20 cellular contexts compared by ENCODE assay signal in genomic region chr4:8343051-8343966, GRCh38.
A peak's percentile ranks its signal among the peaks of the same experiment; 100 is the strongest.
DNase-seq lines count a peak whose midpoint lies in the region; ATAC-seq and TF ChIP-seq lines count a peak whose summit lies in the region.
"Had no signal": no experiment of that assay in that cellular context is flagged by ENCODE, and none has a peak within 500 bp of the region (broad histone marks: within the 10 kb centered on the region; RNA-seq: fewer than 3 reads in every experiment).

No MANE protein-coding gene starts in this region.

- H3K36me3 Mint-ChIP-seq in activated T-cell treated with anti-CD3 and anti-CD28 coated beads, Interleukin-2, amount 50 U/mL, for 4 hours (ENCODE audit: insufficient read depth), result no peaks in the 10 kb centered on the region
- H3K36me3 Mint-ChIP-seq: activated naive CD8-positive, alpha-beta T cell treated with anti-CD3 and anti-CD28 coated beads for 36 hours; stimulated activated naive B cell treated with anti-CD40 and anti-IgM and Interleukin-4, amounts not matched to agents 10 μg/mL and 1 μg/mL and 100 μg/mL, for 72 hours had no signal

- intact Hi-C loops in left ventricle myocardium superior (cut with micrococcal nuclease) (no loop called here), uterus (cut with DNase I; ENCODE audit: low total_unique reads) (no loop called here)

- H3K9me3 ChIP-seq in osteoblast (ENCODE audit: low read depth, low read length) (no peaks in the 10 kb centered on the region), uterus (no peaks in the 10 kb centered on the region)
- H3K9me3 ChIP-seq: BE2C, pancreas, tibial artery had no signal

- no peaks in the 10 kb centered on the region for H3K79me2 ChIP-seq in osteoblast (ENCODE audit: insufficient read depth, low read length)

- ATAC-seq in activated T-cell treated with anti-CD3 and anti-CD28 coated beads, Interleukin-2, amount 50 U/mL, for 4 hours, result no peak
- peak; percentile 11 for ATAC-seq in left ventricle myocardium superior
- no peak for ATAC-seq in GM21529 (IDR thresholded peaks at IDR 0.05; ENCODE audit: unreplicated experiment)
- ATAC-seq: effector memory CD8-positive, alpha-beta T cell; pancreas; stimulated activated naive B cell treated with anti-CD40 and anti-IgM and Interleukin-4, amounts not matched to agents 10 μg/mL and 1 μg/mL and 100 μg/mL, for 72 hours had no signal

- H3K4me3 ChIP-seq in osteoblast (ENCODE audit: insufficient read depth, low read length) (no peak overlapping the region), uterus (no peak overlapping the region)
- H3K4me3 ChIP-seq: pancreas, tibial artery had no signal

- no peak for TF ChIP-seq POLR2A in uterus (IDR thresholded peaks at IDR 0.05)

- no peak overlapping the region for H2AFZ ChIP-seq in osteoblast (ENCODE audit: low read length)

- DNase-seq in activated T-cell treated with anti-CD3 and anti-CD28 coated beads, Interleukin-2, amount 50 U/mL, for 1 hour, result peak; percentile 8
- DNase-seq in activated T-cell treated with anti-CD3 and anti-CD28 coated beads, Interleukin-2, amount 50 U/mL, for 4 hours, result no peak
- DNase-seq in left ventricle myocardium superior (peak; percentile 77), osteoblast (ENCODE audit: insufficient read length, low spot score, missing footprints) (peak; percentile 70), uterus (peak in 1 of 2 donors; percentile 45), NCI-H526 (lab: John Stamatoyannopoulos, UW) (no peak), ureter (ENCODE audit: low spot score) (no peak)
- DNase-seq: activated CD4-positive, alpha-beta T cell treated with anti-CD3 and anti-CD28 coated beads for 1 hour; activated CD8-positive, alpha-beta memory T cell treated with anti-CD3 and anti-CD28 coated beads for 24 hours; activated naive CD8-positive, alpha-beta T cell treated with anti-CD3 and anti-CD28 coated beads for 36 hours; BE2C; effector memory CD8-positive, alpha-beta T cell; NCI-H510A treated with DMSO at 0.1 percent for 48 hours; pancreas; RPMI8226; stimulated activated CD4-positive, alpha-beta T cell treated with anti-CD3 and anti-CD28 coated beads, Interleukin-2, amount 100 ng/mL, for 24 hours; stimulated activated naive B cell treated with anti-CD40 and anti-IgM and Interleukin-4, amounts not matched to agents 10 μg/mL and 1 μg/mL and 100 μg/mL, for 72 hours had no signal

- H3K4me1 ChIP-seq in osteoblast (ENCODE audit: insufficient read depth, low read length) (no peaks in the 10 kb centered on the region), uterus (peaks cover 9 to 13% of the 10 kb centered on the region in 2 donors)
- H3K4me1 ChIP-seq: BE2C, pancreas had no signal

- H4K20me1 ChIP-seq in osteoblast (ENCODE audit: insufficient read depth, low read length), result no peaks in the 10 kb centered on the region

- H3K27me3 Mint-ChIP-seq in activated T-cell treated with anti-CD3 and anti-CD28 coated beads, Interleukin-2, amount 50 U/mL, for 4 hours (ENCODE audit: low read depth), result peaks cover 3% of the 10 kb centered on the region
- H3K27me3 Mint-ChIP-seq: activated naive CD8-positive, alpha-beta T cell treated with anti-CD3 and anti-CD28 coated beads for 36 hours had no signal

- H3K27me3 ChIP-seq in osteoblast (ENCODE audit: insufficient read depth, low read length) (peaks cover 4% of the 10 kb centered on the region), uterus (no peaks in the 10 kb centered on the region)
- H3K27me3 ChIP-seq: BE2C, pancreas had no signal

- H3K4me1 Mint-ChIP-seq in activated T-cell treated with anti-CD3 and anti-CD28 coated beads, Interleukin-2, amount 50 U/mL, for 4 hours (ENCODE audit: low read depth), result no peaks in the 10 kb centered on the region
- H3K4me1 Mint-ChIP-seq: activated naive CD8-positive, alpha-beta T cell treated with anti-CD3 and anti-CD28 coated beads for 36 hours; stimulated activated naive B cell treated with anti-CD40 and anti-IgM and Interleukin-4, amounts not matched to agents 10 μg/mL and 1 μg/mL and 100 μg/mL, for 72 hours had no signal

- peaks cover 3% of the 10 kb centered on the region for H3K9me3 Mint-ChIP-seq in activated T-cell treated with anti-CD3 and anti-CD28 coated beads, Interleukin-2, amount 50 U/mL, for 4 hours
- H3K9me3 Mint-ChIP-seq: activated naive CD8-positive, alpha-beta T cell treated with anti-CD3 and anti-CD28 coated beads for 36 hours; effector memory CD8-positive, alpha-beta T cell had no signal

- no peak overlapping the region for H3K27ac ChIP-seq in osteoblast (ENCODE audit: low read depth, low read length)
- peak overlapping the region; percentile 71 to 81 for H3K27ac ChIP-seq in uterus
- H3K27ac ChIP-seq: 22Rv1, pancreas, tibial artery had no signal

- no peaks in the 10 kb centered on the region for H3K36me3 ChIP-seq in osteoblast (ENCODE audit: insufficient read depth, low read length)
- no peaks in the 10 kb centered on the region for H3K36me3 ChIP-seq in uterus
- H3K36me3 ChIP-seq: BE2C, pancreas, tibial artery had no signal

- no peak overlapping the region for H3K4me3 Mint-ChIP-seq in activated T-cell treated with anti-CD3 and anti-CD28 coated beads, Interleukin-2, amount 50 U/mL, for 4 hours
- H3K4me3 Mint-ChIP-seq: activated naive CD8-positive, alpha-beta T cell treated with anti-CD3 and anti-CD28 coated beads for 36 hours; effector memory CD8-positive, alpha-beta T cell; stimulated activated naive B cell treated with anti-CD40 and anti-IgM and Interleukin-4, amounts not matched to agents 10 μg/mL and 1 μg/mL and 100 μg/mL, for 72 hours had no signal

- H3K4me2 ChIP-seq in osteoblast (ENCODE audit: insufficient read depth, low read length), result no peak overlapping the region

- TF ChIP-seq CTCF in osteoblast (IDR thresholded peaks at IDR 0.05; ENCODE audit: extremely low read depth, low read depth, low read length), result no peak
- no peak for TF ChIP-seq CTCF in uterus (IDR thresholded peaks at IDR 0.05)

Comparison
In these comparisons a context has a peak if more than half of its experiments do, and no peak if none do; other contexts are left out.
1. DNase-seq: peak in activated T-cell treated with anti-CD3 and anti-CD28 coated beads, Interleukin-2, amount 50 U/mL, for 1 hour (single experiment), left ventricle myocardium superior (single experiment) and osteoblast (single experiment); none in activated T-cell treated with anti-CD3 and anti-CD28 coated beads, Interleukin-2, amount 50 U/mL, for 4 hours (single experiment), NCI-H526 (0 of 2) and ureter (single experiment).